Comparison of ENCODE assay signal across 1 cellular context in the genomic region with DNA sequence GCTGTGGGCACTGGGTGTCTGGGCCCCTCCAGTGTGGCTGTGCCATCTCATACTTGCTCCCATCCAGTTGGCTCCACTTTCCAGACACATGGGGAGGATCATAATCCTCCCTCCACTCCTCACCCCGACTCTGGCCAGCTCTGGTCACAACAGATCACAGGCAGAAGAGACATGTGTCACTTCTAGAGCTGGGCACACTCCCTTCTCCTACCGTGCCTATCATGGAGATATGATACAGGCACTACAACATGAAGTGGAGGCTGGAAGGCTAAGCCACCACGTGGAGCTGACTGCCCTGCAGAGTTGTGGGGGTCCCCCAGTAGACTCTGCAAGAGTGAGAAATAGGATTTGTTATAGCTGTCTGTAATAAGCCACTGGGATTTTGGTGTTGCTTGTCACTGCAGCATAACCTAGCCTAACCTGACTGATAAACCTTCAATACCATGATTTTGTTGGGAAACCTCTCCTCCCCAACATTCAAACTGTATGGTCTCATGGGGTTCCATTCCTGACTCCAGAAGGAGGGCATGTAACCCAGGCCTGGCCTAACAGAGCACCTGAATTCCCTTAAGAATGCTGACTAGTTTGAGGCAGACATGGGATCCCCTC.
TF ChIP-seq lines count a peak whose summit lies in the region.

No MANE protein-coding gene starts in this region.

TF ChIP-seq in HepG2, 621 proteins besides CTCF, POLR2A, EP300 and RAD21:
- TF ChIP-seq, protein P1, sequence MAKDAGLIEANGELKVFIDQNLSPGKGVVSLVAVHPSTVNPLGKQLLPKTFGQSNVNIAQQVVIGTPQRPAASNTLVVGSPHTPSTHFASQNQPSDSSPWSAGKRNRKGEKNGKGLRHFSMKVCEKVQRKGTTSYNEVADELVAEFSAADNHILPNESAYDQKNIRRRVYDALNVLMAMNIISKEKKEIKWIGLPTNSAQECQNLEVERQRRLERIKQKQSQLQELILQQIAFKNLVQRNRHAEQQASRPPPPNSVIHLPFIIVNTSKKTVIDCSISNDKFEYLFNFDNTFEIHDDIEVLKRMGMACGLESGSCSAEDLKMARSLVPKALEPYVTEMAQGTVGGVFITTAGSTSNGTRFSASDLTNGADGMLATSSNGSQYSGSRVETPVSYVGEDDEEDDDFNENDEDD (CRISPR knock-in tag; IDR thresholded peaks at IDR 0.05; ENCODE audit: borderline replicate concordance): no peak
- TF ChIP-seq ZNF12 (CRISPR knock-in tag; IDR thresholded peaks at IDR 0.05): peak; percentile 99
